In the genomic region with DNA sequence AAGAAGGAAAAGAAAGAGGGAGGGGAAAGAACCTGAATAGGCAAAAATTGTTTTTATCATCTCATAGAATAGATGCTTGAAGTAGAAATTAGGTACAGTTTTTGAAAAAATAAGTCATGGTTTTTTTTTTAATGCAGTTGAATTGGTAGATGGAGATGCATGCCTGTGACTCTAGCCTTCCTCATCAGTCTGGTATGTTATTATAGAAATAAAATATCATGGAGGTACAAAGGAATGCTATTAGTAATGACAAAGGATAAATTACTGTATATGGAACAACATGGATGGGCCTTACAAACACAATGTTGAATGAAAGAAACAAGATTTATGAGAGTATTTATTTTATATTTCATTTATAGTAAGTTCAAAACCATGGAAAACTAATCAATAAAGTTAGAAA, we compare ENCODE assay signal across 25 cellular contexts.
DNase-seq lines count a peak whose midpoint lies in the region; ATAC-seq and TF ChIP-seq lines count a peak whose summit lies in the region.
"Had no signal": no experiment of that assay in that cellular context is flagged by ENCODE, and none has a peak within 500 bp of the region (broad histone marks: within the 10 kb centered on the region; RNA-seq: fewer than 3 reads in every experiment).

No MANE protein-coding gene starts in this region.

- H3K27me3 ChIP-seq in mammary epithelial cell (ENCODE audit: insufficient read depth, low read length) (no peaks in the 10 kb centered on the region), SJCRH30 (no peaks in the 10 kb centered on the region)
- H3K27me3 ChIP-seq: gastrocnemius medialis had no signal

- intact Hi-C loops in mammary epithelial cell (cut with micrococcal nuclease): no loop called here

- no peak overlapping the region for H2AFZ ChIP-seq in mammary epithelial cell (ENCODE audit: low read depth, low read length)

- TF ChIP-seq CTCF in mammary epithelial cell (conservative IDR thresholded peaks at IDR 0.05 in 1 of 2, IDR thresholded peaks at IDR 0.05 in 1 of 2; ENCODE audit: extremely low read depth in 1 of 2, insufficient read depth in 1 of 2, low read depth in 1 of 2, low read length in 2 of 2): no peak

- H3K4me3 ChIP-seq in mammary epithelial cell (replicated peaks in 1 of 3; ENCODE audit: insufficient read depth in 1 of 3, low read depth in 2 of 3, low read length in 3 of 3) (no peak overlapping the region), SJCRH30 (no peak overlapping the region)
- H3K4me3 ChIP-seq: gastrocnemius medialis had no signal

- ATAC-seq in stimulated activated effector memory CD8-positive, alpha-beta T cell treated with anti-CD3 and anti-CD28 coated beads, Interleukin-12 subunit alpha, Interleukin-12 subunit beta, amount 100 ng/mL, for 72 hours: no peak
- ATAC-seq in GM18907 (IDR thresholded peaks at IDR 0.05; ENCODE audit: unreplicated experiment): no peak
- no peak for ATAC-seq in HG02870 (IDR thresholded peaks at IDR 0.05; ENCODE audit: unreplicated experiment)
- ATAC-seq: gastrocnemius medialis, natural killer cell had no signal

- no peaks in the 10 kb centered on the region for H3K36me3 Mint-ChIP-seq in stimulated activated effector memory CD8-positive, alpha-beta T cell treated with anti-CD3 and anti-CD28 coated beads, Interleukin-12 subunit alpha, Interleukin-12 subunit beta, amount 100 ng/mL, for 72 hours
- H3K36me3 Mint-ChIP-seq: CD8-positive, alpha-beta memory T cell; natural killer cell had no signal

- H3K9me3 ChIP-seq in mammary epithelial cell (replicated peaks; ENCODE audit: insufficient read depth, low read length) (no peaks in the 10 kb centered on the region), SJCRH30 (replicated peaks) (no peaks in the 10 kb centered on the region)
- H3K9me3 ChIP-seq: gastrocnemius medialis had no signal

- no TSS peak for BruUV-seq in mammary epithelial cell (replicated peaks; lab: Mats Ljungman, UMichigan)

- CTCF ChIA-PET in mammary epithelial cell (lab: Charles Lee; ENCODE audit: low non-redundant PET): no interaction called here

- no peaks in the 10 kb centered on the region for H3K79me2 ChIP-seq in mammary epithelial cell (ENCODE audit: insufficient read depth, low read length)

- H3K9ac ChIP-seq in mammary epithelial cell (ENCODE audit: insufficient read depth, low read length): no peak overlapping the region

- in situ Hi-C loops in mammary epithelial cell (cut with MboI; ENCODE audit: low sequenced_read_pairs in 2 of 2): no loop called here

- DNase-seq in AG08395 (ENCODE audit: low spot score) (peak; percentile 72), HS-5 (ENCODE audit: low read depth) (peak; percentile 18), mammary epithelial cell (peak; percentile 11), kidney glomerular epithelial cell (lab: John Stamatoyannopoulos, UW) (peak; percentile 66), SJCRH30 (no peak)
- DNase-seq in stimulated activated effector memory CD8-positive, alpha-beta T cell treated with anti-CD3 and anti-CD28 coated beads, Interleukin-12 subunit alpha, Interleukin-12 subunit beta, amount 100 ng/mL, for 72 hours (ENCODE audit: low spot score in 2 of 2): no peak
- DNase-seq: ACHN; activated CD4-positive, alpha-beta T cell treated with anti-CD3 and anti-CD28 coated beads, Interleukin-2, amount 50 U/mL, for 48 hours; activated gamma-delta T cell treated with Interleukin-2 at 50 U/mL for 16 hours; activated T-cell treated with anti-CD3 and anti-CD28 coated beads for 4 hours; CD8-positive, alpha-beta memory T cell; gastrocnemius medialis; GOT3; mesendoderm; natural killer cell; NCI-H1436; NCI-H2171; NCI-H69; SHP77; small intestine; stimulated activated CD4-positive, alpha-beta T cell treated with anti-CD3 and anti-CD28 coated beads, Interleukin-4, amount 100 ng/mL, for 24 hours; WERI-Rb-1 had no signal

- no peak overlapping the region for H3K4me2 ChIP-seq in mammary epithelial cell (ENCODE audit: insufficient read depth, low read depth, low read length)

- H3K4me3 Mint-ChIP-seq in stimulated activated effector memory CD8-positive, alpha-beta T cell treated with anti-CD3 and anti-CD28 coated beads, Interleukin-12 subunit alpha, Interleukin-12 subunit beta, amount 100 ng/mL, for 72 hours: no peak overlapping the region
- H3K4me3 Mint-ChIP-seq: CD8-positive, alpha-beta memory T cell; natural killer cell; T-helper 1 cell treated with Interleukin-12 subunit alpha and Interleukin-12 subunit beta and Interleukin-4 antibody, amounts not matched to agents 30 μg/mL and 1 μg/mL, for 36 hours had no signal

- dilution Hi-C loops in mammary epithelial cell (cut with HindIII; ENCODE audit: low sequenced_read_pairs): no loop called here

- H3K27ac ChIP-seq in mammary epithelial cell (ENCODE audit: insufficient read depth, low read depth, low read length) (no peak overlapping the region), SJCRH30 (no peak overlapping the region)
- H3K27ac ChIP-seq: WERI-Rb-1 had no signal

- H3K4me1 ChIP-seq in mammary epithelial cell (ENCODE audit: insufficient read depth, low read length) (no peaks in the 10 kb centered on the region), SJCRH30 (no peaks in the 10 kb centered on the region)
- H3K4me1 ChIP-seq: gastrocnemius medialis had no signal

- no peaks in the 10 kb centered on the region for H3K4me1 Mint-ChIP-seq in stimulated activated effector memory CD8-positive, alpha-beta T cell treated with anti-CD3 and anti-CD28 coated beads, Interleukin-12 subunit alpha, Interleukin-12 subunit beta, amount 100 ng/mL, for 72 hours
- H3K4me1 Mint-ChIP-seq: CD8-positive, alpha-beta memory T cell; natural killer cell had no signal

- H3K36me3 ChIP-seq in mammary epithelial cell (ENCODE audit: insufficient read depth, low read length): no peaks in the 10 kb centered on the region
- no peaks in the 10 kb centered on the region for H3K36me3 ChIP-seq in SJCRH30
- H3K36me3 ChIP-seq: gastrocnemius medialis, WERI-Rb-1 had no signal

- no peaks in the 10 kb centered on the region for H4K20me1 ChIP-seq in mammary epithelial cell (ENCODE audit: insufficient read depth, low read length)

- H3K9me3 Mint-ChIP-seq in stimulated activated effector memory CD8-positive, alpha-beta T cell treated with anti-CD3 and anti-CD28 coated beads, Interleukin-12 subunit alpha, Interleukin-12 subunit beta, amount 100 ng/mL, for 72 hours: peaks cover 3% of the 10 kb centered on the region

- no peak overlapping the region for H3K27ac Mint-ChIP-seq in stimulated activated effector memory CD8-positive, alpha-beta T cell treated with anti-CD3 and anti-CD28 coated beads, Interleukin-12 subunit alpha, Interleukin-12 subunit beta, amount 100 ng/mL, for 72 hours
- H3K27ac Mint-ChIP-seq: natural killer cell; T-helper 1 cell treated with Interleukin-12 subunit alpha and Interleukin-12 subunit beta and Interleukin-4 antibody, amounts not matched to agents 30 μg/mL and 1 μg/mL, for 36 hours had no signal

Comparison
In these comparisons a context has a peak if more than half of its experiments do, and no peak if none do; other contexts are left out.
1. DNase-seq: peak in AG08395 (single experiment), HS-5 (single experiment), mammary epithelial cell (single experiment) and kidney glomerular epithelial cell (single experiment); none in stimulated activated effector memory CD8-positive, alpha-beta T cell treated with anti-CD3 and anti-CD28 coated beads, Interleukin-12 subunit alpha, Interleukin-12 subunit beta, amount 100 ng/mL, for 72 hours (0 of 2) and SJCRH30 (0 of 2).